Comparison of ENCODE assay signal across 25 cellular contexts in genomic region chr7:155893176-155893575, GRCh38.
"Had no signal": no experiment of that assay in that cellular context is flagged by ENCODE, and none has a peak within 500 bp of the region (broad histone marks: within the 10 kb centered on the region; RNA-seq: fewer than 3 reads in every experiment).

No MANE protein-coding gene starts in this region.

- H3K4me3 ChIP-seq: coronary artery, esophagus squamous epithelium, lung, mucosa of descending colon, skin epidermis, thyroid gland had no signal

- FAIRE-seq: endometrium had no signal

- H3K9me3 ChIP-seq: esophagus squamous epithelium, mucosa of descending colon, thyroid gland had no signal

- H3K27me3 ChIP-seq: thyroid gland had no signal

- H3K27ac ChIP-seq: coronary artery, esophagus squamous epithelium, parathyroid adenoma, skin epidermis, thyroid gland had no signal

- ATAC-seq: effector memory CD8-positive, alpha-beta T cell; left lobe of liver; mucosa of descending colon; natural killer cell treated with Interleukin-12 subunit alpha and Interleukin-12 subunit beta and Interleukin-15 and Interleukin-18, amount 100 ng/mL, for 72 hours; stimulated activated naive CD8-positive, alpha-beta T cell treated with anti-CD3 and anti-CD28 coated beads, Interleukin-15, amount 100 ng/mL, for 72 hours had no signal

- H3K36me3 ChIP-seq: esophagus squamous epithelium, thyroid gland had no signal

- H3K4me1 ChIP-seq: esophagus squamous epithelium, parathyroid adenoma, thyroid gland had no signal

- DNase-seq: effector memory CD8-positive, alpha-beta T cell; erythroblast; esophagus squamous epithelium; foreskin melanocyte; hypothalamus; immature natural killer cell; islet precursor cell; kidney glomerular epithelial cell; mucosa of descending colon; naive B cell; stimulated activated CD4-positive, alpha-beta T cell treated with anti-CD3 and anti-CD28 coated beads, Interleukin-12 subunit alpha, Interleukin-12 subunit beta, amount 100 ng/mL, for 4 hours; stimulated activated CD4-positive, alpha-beta T cell treated with anti-CD3 and anti-CD28 coated beads, Interleukin-1b, Interleukin-23, amount 100 ng/mL, for 48 hours; stimulated activated CD4-positive, alpha-beta T cell treated with anti-CD3 and anti-CD28 coated beads, Interleukin-4, amount 100 ng/mL, for 1 hour; stimulated activated CD8-positive, alpha-beta memory T cell treated with anti-CD3 and anti-CD28 coated beads, Interleukin-4, amount 100 ng/mL, for 48 hours; stimulated activated naive CD4-positive, alpha-beta T cell; stimulated activated naive CD8-positive, alpha-beta T cell treated with anti-CD3 and anti-CD28 coated beads, Interleukin-15, amount 100 ng/mL, for 72 hours; thyroid gland; trophoblast cell had no signal
